ENCODE assay signal across 9 cellular contexts in genomic region chr15:75921732-75922703, GRCh38. TPM values are rescaled to one million over a fixed set of nuclear protein-coding genes. Genes with fewer than 3 reads are reported as not detected.
DNase-seq lines count a peak whose midpoint lies in the region; ATAC-seq, FAIRE-seq and TF ChIP-seq lines count a peak whose summit lies in the region.
"Had no signal": no experiment of that assay in that cellular context is flagged by ENCODE, and none has a peak within 500 bp of the region (broad histone marks: within the 10 kb centered on the region; RNA-seq: fewer than 3 reads in every experiment).

No MANE protein-coding gene starts in this region.

- no peak for TF ChIP-seq EP300 in sigmoid colon (IDR thresholded peaks at IDR 0.05)

- H3K4me1 ChIP-seq in mucosa of descending colon (ENCODE audit: low read depth) (peaks cover 12% of the 10 kb centered on the region), sigmoid colon (peaks cover 0 to 30% (median 26%) of the 10 kb centered on the region in 4 donors)

- intact Hi-C loops in mucosa of descending colon (cut with DNase I, micrococcal nuclease) = no loop called here
- intact Hi-C loops in sigmoid colon (cut with DNase I) = no loop called here

- no peaks in the 10 kb centered on the region for H3K9me3 ChIP-seq in mucosa of descending colon
- H3K9me3 ChIP-seq in sigmoid colon = no peaks in the 10 kb centered on the region

- no peaks in the 10 kb centered on the region for H3K27me3 ChIP-seq in bronchial epithelial cell (ENCODE audit: control insufficient read depth, insufficient read depth, low read length)
- no peaks in the 10 kb centered on the region for H3K27me3 ChIP-seq in sigmoid colon

- WGBS in sigmoid colon, 2 donors = 16 to 60% methylated on average over 9 of the region's 9 CpGs

- peak; percentile 30 for TF ChIP-seq CTCF in bronchial epithelial cell (IDR thresholded peaks at IDR 0.05; ENCODE audit: insufficient read depth, low read length, severe bottlenecking)
- peak; percentile 23 for TF ChIP-seq CTCF in mucosa of descending colon (IDR thresholded peaks at IDR 0.05)
- TF ChIP-seq CTCF in sigmoid colon (IDR thresholded peaks at IDR 0.05) = peak in 2 of 4 experiments; percentile 21 to 30

- FAIRE-seq in bronchial epithelial cell (lab: Jason Lieb, UNC) = peak; percentile 88

- ATAC-seq in mucosa of descending colon (peak; percentile 90), HG03354 (IDR thresholded peaks at IDR 0.05; ENCODE audit: poor library complexity, severe bottlenecking, unreplicated experiment) (no peak)
- ATAC-seq: activated T-cell treated with anti-CD3 and anti-CD28 coated beads, Interleukin-2, amount 50 U/mL, for 72 hours had no signal

- H3K4me3 ChIP-seq in bronchial epithelial cell (ENCODE audit: low read depth, low read length) (no peak overlapping the region), mucosa of descending colon (no peak overlapping the region), sigmoid colon (no peak overlapping the region)

- peaks cover 7% of the 10 kb centered on the region for H3K36me3 ChIP-seq in bronchial epithelial cell (ENCODE audit: control insufficient read depth, insufficient read depth, low read length)
- H3K36me3 ChIP-seq in mucosa of descending colon (ENCODE audit: low read depth) = no peaks in the 10 kb centered on the region
- H3K36me3 ChIP-seq in sigmoid colon = peaks cover 0 to 17% (median 0%) of the 10 kb centered on the region in 4 donors

- DNase-seq in NCI-H526 (lab: John Stamatoyannopoulos, UW) (peak; percentile 25 to 58), NCI-H526 treated with DMSO at 0.1 percent for 48 hours (lab: John Stamatoyannopoulos, UW) (no peak), NAMALWA (ENCODE audit: low spot score) (peak; percentile 68), bronchial epithelial cell (ENCODE audit: low read depth) (peak; percentile 93), mucosa of descending colon (peak in 2 of 3 donors; percentile 40 to 80), inferior parietal cortex (ENCODE audit: extremely low spot score) (no peak), sigmoid colon (no peak)

- no peak for TF ChIP-seq POLR2A in sigmoid colon (IDR thresholded peaks at IDR 0.05)

- no peak overlapping the region for H3K27ac ChIP-seq in sigmoid colon

RNA-seq across cellular contexts. Expression of gene FBXO22, which starts 18.3 kb away (rescaled TPM):
- total RNA-seq in bronchial epithelial cell (59.8 and 87.4 TPM in 2 replicates), mucosa of descending colon (10 to 100 TPM; 19.4 to 27.8 (median 20.7) TPM), sigmoid colon (10 to 100 TPM; 12.2 to 18.6 (median 14.9) TPM)
- polyA plus RNA-seq in sigmoid colon = 10 to 100 TPM; 10.8 to 21.5 (median 15.7) TPM

Comparison
In these comparisons a context has a peak if more than half of its experiments do, and no peak if none do; other contexts are left out.
1. DNase-seq: peak in NCI-H526 (2 of 2), NAMALWA (single experiment), bronchial epithelial cell (single experiment) and mucosa of descending colon (2 of 3); none in NCI-H526 treated with DMSO at 0.1 percent for 48 hours (single experiment), inferior parietal cortex (single experiment) and sigmoid colon (single experiment).